ENCODE assay signal across 24 cellular contexts in genomic region chr10:104096692-104097091, GRCh38. TPM values are rescaled to one million over a fixed set of nuclear protein-coding genes. Genes with fewer than 3 reads are reported as not detected.
"Had no signal": no experiment of that assay in that cellular context is flagged by ENCODE, and none has a peak within 500 bp of the region (broad histone marks: within the 10 kb centered on the region; RNA-seq: fewer than 3 reads in every experiment).

No MANE protein-coding gene starts in this region.

- DNase-seq: colonic mucosa; effector CD8-positive, alpha-beta T cell; endodermal cell; foreskin melanocyte; head of caudate nucleus; left colon; left ventricle myocardium superior; naive B cell; right cardiac atrium; spleen; stimulated activated CD4-positive, alpha-beta T cell treated with anti-CD3 and anti-CD28 coated beads, Interleukin-4, amount 100 ng/mL, for 4 hours; stimulated activated naive CD8-positive, alpha-beta T cell treated with anti-CD3 and anti-CD28 coated beads, Interleukin-15, Interleukin-2, amounts not matched to agents 100 U/mL and 50 U/mL, for 24 hours; substantia nigra; testis; tibial artery had no signal

- ATAC-seq: left colon; left ventricle myocardium superior; natural killer cell treated with Interleukin-12 subunit alpha and Interleukin-12 subunit beta and Interleukin-15 and Interleukin-18, amount 100 ng/mL, for 72 hours; right cardiac atrium; stimulated activated memory B cell treated with anti-CD40 and anti-IgM and Interleukin-4, amounts not matched to agents 10 μg/mL and 1 μg/mL and 100 μg/mL, for 72 hours; stimulated activated naive CD8-positive, alpha-beta T cell treated with anti-CD3 and anti-CD28 coated beads, Interleukin-15, Interleukin-2, amounts not matched to agents 100 U/mL and 50 U/mL, for 24 hours had no signal

- H3K4me3 ChIP-seq: colonic mucosa, esophagus muscularis mucosa, lung, prostate gland, skin epidermis, spleen, testis, tibial artery had no signal

RNA-seq across cellular contexts. Expression of gene COL17A1, which starts 11.0 kb away (rescaled TPM):
- total RNA-seq: chondrocyte; mononuclear cell; natural killer cell treated with Interleukin-12 subunit alpha and Interleukin-12 subunit beta and Interleukin-15 and Interleukin-18, amount 100 ng/mL, for 72 hours; neural crest cell had no signal
